In genomic region chr17:41848788-41849187, GRCh38 we compare ENCODE assay signal across 2 cellular contexts.
TF ChIP-seq lines count a peak whose summit lies in the region.

No MANE protein-coding gene starts in this region.

TF ChIP-seq in SK-N-SH treated with all-trans-retinoic acid at 6 μM for 48 hours, 23 proteins besides CTCF, POLR2A, EP300 and RAD21 (continued from another document):
- TF ChIP-seq CSDC2 (CRISPR knock-in tag; IDR thresholded peaks at IDR 0.05) (no peak), ESRRG (CRISPR knock-in tag; IDR thresholded peaks at IDR 0.05) (no peak), BACH2 (CRISPR knock-in tag; IDR thresholded peaks at IDR 0.05; ENCODE audit: borderline replicate concordance) (no peak), TSHZ2 (CRISPR knock-in tag; IDR thresholded peaks at IDR 0.05) (no peak)

TF ChIP-seq in SK-N-SH, 30 proteins besides CTCF, POLR2A, EP300 and RAD21:
- TF ChIP-seq POLR2AphosphoS5 (IDR thresholded peaks at IDR 0.05; ENCODE audit: low read depth, low read length), result no peak
